Comparison of ENCODE assay signal across 9 cellular contexts in genomic region chr6:107866606-107867301, GRCh38. TPM values are rescaled to one million over a fixed set of nuclear protein-coding genes. Genes with fewer than 3 reads are reported as not detected.
A peak's percentile ranks its signal among the peaks of the same experiment; 100 is the strongest.
DNase-seq lines count a peak whose midpoint lies in the region; ATAC-seq, FAIRE-seq and TF ChIP-seq lines count a peak whose summit lies in the region.
"Had no signal": no experiment of that assay in that cellular context is flagged by ENCODE, and none has a peak within 500 bp of the region (broad histone marks: within the 10 kb centered on the region; RNA-seq: fewer than 3 reads in every experiment).

No MANE protein-coding gene starts in this region.

- DNase-seq in activated gamma-delta T cell treated with Interleukin-2 at 50 U/mL for 16 hours (peak; percentile 39), activated gamma-delta T cell (lab: John Stamatoyannopoulos, UW) (no peak), LNCaP clone FGC (ENCODE audit: low read depth) (no peak), glutamatergic neuron (no peak)
- peak in 1 of 2 donors; percentile 28 for DNase-seq in stimulated activated naive CD8-positive, alpha-beta T cell treated with anti-CD3 and anti-CD28 coated beads, Interleukin-15, amount 100 ng/mL, for 72 hours

- H3K4me3 Mint-ChIP-seq in glutamatergic neuron (ENCODE audit: unreplicated experiment) = no peak overlapping the region
- H3K4me3 Mint-ChIP-seq in stimulated activated naive CD8-positive, alpha-beta T cell treated with anti-CD3 and anti-CD28 coated beads, Interleukin-15, amount 100 ng/mL, for 72 hours = no peak overlapping the region
- H3K4me3 Mint-ChIP-seq: central memory CD8-positive, alpha-beta T cell had no signal

- peak; percentile 42 for FAIRE-seq in TTC549 (lab: Jason Lieb, UNC)

- peaks cover 3% of the 10 kb centered on the region for H3K9me3 Mint-ChIP-seq in glutamatergic neuron (ENCODE audit: unreplicated experiment)
- no peaks in the 10 kb centered on the region for H3K9me3 Mint-ChIP-seq in stimulated activated naive CD8-positive, alpha-beta T cell treated with anti-CD3 and anti-CD28 coated beads, Interleukin-15, amount 100 ng/mL, for 72 hours
- H3K9me3 Mint-ChIP-seq: central memory CD8-positive, alpha-beta T cell had no signal

- peaks cover 16% of the 10 kb centered on the region for H3K4me1 Mint-ChIP-seq in glutamatergic neuron (ENCODE audit: low read depth, unreplicated experiment)
- H3K4me1 Mint-ChIP-seq in stimulated activated naive CD8-positive, alpha-beta T cell treated with anti-CD3 and anti-CD28 coated beads, Interleukin-15, amount 100 ng/mL, for 72 hours = peaks cover 32% of the 10 kb centered on the region
- H3K4me1 Mint-ChIP-seq: central memory CD8-positive, alpha-beta T cell had no signal

- no peak overlapping the region for H3K4me3 ChIP-seq in LNCaP clone FGC (ENCODE audit: low read depth, low read length)

- peak; percentile 58 for TF ChIP-seq CTCF in LNCaP clone FGC (IDR thresholded peaks at IDR 0.05; ENCODE audit: control insufficient read depth, extremely low read depth, insufficient read depth)
- peak; percentile 55 for TF ChIP-seq CTCF in glutamatergic neuron (IDR thresholded peaks at IDR 0.05; ENCODE audit: partially characterized antibody, unreplicated experiment)

- no peaks in the 10 kb centered on the region for H3K36me3 Mint-ChIP-seq in glutamatergic neuron (ENCODE audit: unreplicated experiment)

- no peaks in the 10 kb centered on the region for H3K27me3 Mint-ChIP-seq in glutamatergic neuron (ENCODE audit: unreplicated experiment)
- H3K27me3 Mint-ChIP-seq in stimulated activated naive CD8-positive, alpha-beta T cell treated with anti-CD3 and anti-CD28 coated beads, Interleukin-15, amount 100 ng/mL, for 72 hours = no peaks in the 10 kb centered on the region
- H3K27me3 Mint-ChIP-seq: central memory CD8-positive, alpha-beta T cell had no signal

- no peak overlapping the region for H3K27ac Mint-ChIP-seq in glutamatergic neuron (ENCODE audit: unreplicated experiment)
- no peak overlapping the region for H3K27ac Mint-ChIP-seq in stimulated activated naive CD8-positive, alpha-beta T cell treated with anti-CD3 and anti-CD28 coated beads, Interleukin-15, amount 100 ng/mL, for 72 hours

- ATAC-seq in stimulated activated naive CD8-positive, alpha-beta T cell treated with anti-CD3 and anti-CD28 coated beads, Interleukin-15, amount 100 ng/mL, for 72 hours = peak; percentile 64
- ATAC-seq in HG03520 (IDR thresholded peaks at IDR 0.05; ENCODE audit: unreplicated experiment) (no peak), HG03457 (IDR thresholded peaks at IDR 0.05; ENCODE audit: unreplicated experiment) (no peak)

RNA-seq across cellular contexts. Expression of gene SCML4, which starts 42.6 kb away (rescaled TPM):
- total RNA-seq in glutamatergic neuron (ENCODE audit: unreplicated experiment) = not detected
